Comparison of ENCODE assay signal across 8 cellular contexts in genomic region chr1:6489799-6490180, GRCh38. TPM values are rescaled to one million over a fixed set of nuclear protein-coding genes. Genes with fewer than 3 reads are reported as not detected.
DNase-seq lines count a peak whose midpoint lies in the region; ATAC-seq, FAIRE-seq and TF ChIP-seq lines count a peak whose summit lies in the region.

No MANE protein-coding gene starts in this region.

- TF ChIP-seq CTCF in A549 (IDR thresholded peaks at IDR 0.05) (peak; percentile 78), OCI-LY1 (IDR thresholded peaks at IDR 0.05; ENCODE audit: low read length) (peak; percentile 84), fibroblast of lung (conservative IDR thresholded peaks at IDR 0.05 in 1 of 2, IDR thresholded peaks at IDR 0.05 in 1 of 2; ENCODE audit: low read depth in 1 of 2, low read length in 2 of 2) (peak; percentile 75 to 85)

- H2AFZ ChIP-seq in OCI-LY1 (ENCODE audit: low read length) (no peak overlapping the region), fibroblast of lung (ENCODE audit: low read length) (peak overlapping the region; percentile 71)

- FAIRE-seq in A549 (lab: Jason Lieb, UNC), result no peak

- H3K27me3 ChIP-seq in OCI-LY1 (ENCODE audit: insufficient read depth, low read length), result peaks cover 5% of the 10 kb centered on the region
- peaks cover 5% of the 10 kb centered on the region for H3K27me3 ChIP-seq in fibroblast of lung (ENCODE audit: control insufficient read depth, insufficient read depth, low read length)

- H3K9me2 ChIP-seq in OCI-LY1 (ENCODE audit: low read depth, low read length), result no peaks in the 10 kb centered on the region

- peaks cover 11 to 21% of the 10 kb centered on the region in 2 donors for H3K27me3 Mint-ChIP-seq in natural killer cell treated with Interleukin-12 subunit alpha and Interleukin-12 subunit beta and Interleukin-15 and Interleukin-18, amount 100 ng/mL, for 72 hours

- H3K36me3 ChIP-seq in OCI-LY1 (ENCODE audit: insufficient read depth, low read length), result no peaks in the 10 kb centered on the region
- no peaks in the 10 kb centered on the region for H3K36me3 ChIP-seq in fibroblast of lung (ENCODE audit: control insufficient read depth, insufficient read depth, low read length)

- TF ChIP-seq POLR2A in A549 (IDR thresholded peaks at IDR 0.05; ENCODE audit: low read length), result 0 out of 2 replicates have a peak, but pooled peaks have one; percentile 5

- CTCF ChIA-PET in A549 (lab: Yijun Ruan, JAX), result interaction anchor here (0.6 to 4.6 kb wide), 30 partner anchors 9 to 158 kb away, joined by 3 to 54 read pairs (median 4); partner anchors contain the start of genes NOL9 and TAS1R1

- H3K27ac Mint-ChIP-seq in natural killer cell treated with Interleukin-12 subunit alpha and Interleukin-12 subunit beta and Interleukin-15 and Interleukin-18, amount 100 ng/mL, for 72 hours, result no peak overlapping the region

- H3K36me3 Mint-ChIP-seq in natural killer cell treated with Interleukin-12 subunit alpha and Interleukin-12 subunit beta and Interleukin-15 and Interleukin-18, amount 100 ng/mL, for 72 hours, result no peaks in the 10 kb centered on the region

- no peaks in the 10 kb centered on the region for H3K79me2 ChIP-seq in OCI-LY1 (ENCODE audit: insufficient read depth, low read length)
- no peaks in the 10 kb centered on the region for H3K79me2 ChIP-seq in fibroblast of lung (ENCODE audit: control insufficient read depth, insufficient read depth, low read length)

- peak overlapping the region; percentile 77 for H3K9ac ChIP-seq in OCI-LY1 (ENCODE audit: low read length)
- H3K9ac ChIP-seq in fibroblast of lung (ENCODE audit: insufficient read depth, low read length), result no peak overlapping the region

- peak overlapping the region; percentile 100 for H3K4me2 ChIP-seq in A549
- peak overlapping the region; percentile 94 for H3K4me2 ChIP-seq in OCI-LY1 (ENCODE audit: low read length)
- peak overlapping the region; percentile 92 for H3K4me2 ChIP-seq in fibroblast of lung (ENCODE audit: extremely low read depth, insufficient read depth, low read length)

- POLR2A ChIA-PET in A549 (lab: Yijun Ruan, JAX), result no interaction called here

- peak; percentile 51 to 54 for TF ChIP-seq RAD21 in A549 (conservative IDR thresholded peaks at IDR 0.05 in 1 of 2, IDR thresholded peaks at IDR 0.05 in 1 of 2)

- H3K4me3 Mint-ChIP-seq in natural killer cell treated with Interleukin-12 subunit alpha and Interleukin-12 subunit beta and Interleukin-15 and Interleukin-18, amount 100 ng/mL, for 72 hours, result peak overlapping the region; percentile 64

- H3K4me3 ChIP-seq in A549, result peak overlapping the region; percentile 94
- H3K4me3 ChIP-seq in OCI-LY1 (ENCODE audit: low read depth, low read length, poor library complexity, severe bottlenecking), result peak overlapping the region; percentile 72
- H3K4me3 ChIP-seq in fibroblast of lung (replicated peaks in 1 of 4; ENCODE audit: control extremely low read depth in 1 of 4, insufficient read depth in 1 of 4, low read depth in 3 of 4, low read length in 4 of 4), result peak overlapping the region; percentile 64 to 88 (median 77)

- peak; percentile 66 to 87 for ATAC-seq in A549
- ATAC-seq in GM18502 (IDR thresholded peaks at IDR 0.05; ENCODE audit: poor library complexity, unreplicated experiment), result peak; percentile 59
- peak; percentile 76 to 83 for ATAC-seq in natural killer cell treated with Interleukin-12 subunit alpha and Interleukin-12 subunit beta and Interleukin-15 and Interleukin-18, amount 100 ng/mL, for 72 hours
- ATAC-seq in stimulated activated naive CD8-positive, alpha-beta T cell treated with anti-CD3 and anti-CD28 coated beads, Interleukin-15, Interleukin-2, amounts not matched to agents 100 U/mL and 50 U/mL, for 24 hours, result peak; percentile 72

- no peaks in the 10 kb centered on the region for H3F3A ChIP-seq in OCI-LY1 (ENCODE audit: insufficient read depth, low read length)

- DNase-seq in A549 (ENCODE audit: low read depth in 1 of 2, low spot score in 1 of 2) (peak; percentile 66 to 77), HK-2 (ENCODE audit: unreplicated experiment) (peak; percentile 87), fibroblast of lung (ENCODE audit: low read depth in 2 of 2) (peak; percentile 61 to 70)
- DNase-seq in activated T-cell treated with anti-CD3 and anti-CD28 coated beads, Interleukin-2, amount 50 U/mL, for 48 hours, result peak; percentile 85 to 89
- DNase-seq in natural killer cell treated with Interleukin-12 subunit alpha and Interleukin-12 subunit beta and Interleukin-15 and Interleukin-18, amount 100 ng/mL, for 72 hours (ENCODE audit: low spot score), result peak; percentile 81
- peak; percentile 85 for DNase-seq in stimulated activated naive CD8-positive, alpha-beta T cell treated with anti-CD3 and anti-CD28 coated beads, Interleukin-15, Interleukin-2, amounts not matched to agents 100 U/mL and 50 U/mL, for 24 hours

- H3K27ac ChIP-seq in A549 (peak overlapping the region; percentile 99), OCI-LY1 (ENCODE audit: low read depth, low read length, poor library complexity, severe bottlenecking) (no peak overlapping the region), fibroblast of lung (ENCODE audit: insufficient read depth, low read length) (no peak overlapping the region)

- H3K4me1 ChIP-seq in A549 (peaks cover 23% of the 10 kb centered on the region), OCI-LY1 (ENCODE audit: insufficient read depth, low read length, severe bottlenecking) (peaks cover 9% of the 10 kb centered on the region), fibroblast of lung (ENCODE audit: control insufficient read depth, extremely low read depth, insufficient read depth, low read length) (no peaks in the 10 kb centered on the region)

- H4K20me1 ChIP-seq in OCI-LY1 (ENCODE audit: insufficient read depth, low read length) (no peaks in the 10 kb centered on the region), fibroblast of lung (ENCODE audit: control insufficient read depth, extremely low read depth, insufficient read depth, low read length) (no peaks in the 10 kb centered on the region)

- H3K9me3 Mint-ChIP-seq in natural killer cell treated with Interleukin-12 subunit alpha and Interleukin-12 subunit beta and Interleukin-15 and Interleukin-18, amount 100 ng/mL, for 72 hours, result no peaks in the 10 kb centered on the region

- no peak for TF ChIP-seq EP300 in A549 (IDR thresholded peaks at IDR 0.05)

- no peaks in the 10 kb centered on the region for H3K9me3 ChIP-seq in A549
- no peaks in the 10 kb centered on the region for H3K9me3 ChIP-seq in OCI-LY1 (ENCODE audit: low read length)
- H3K9me3 ChIP-seq in fibroblast of lung (ENCODE audit: control insufficient read depth, insufficient read depth, low read depth, low read length), result no peaks in the 10 kb centered on the region

- peaks cover 8 to 12% of the 10 kb centered on the region in 2 donors for H3K4me1 Mint-ChIP-seq in natural killer cell treated with Interleukin-12 subunit alpha and Interleukin-12 subunit beta and Interleukin-15 and Interleukin-18, amount 100 ng/mL, for 72 hours (ENCODE audit: low read depth in 2 of 2)

- WGBS in A549 (ENCODE audit: missing lambda C conversion rate), result 56% methylated on average over 4 of the region's 21 CpGs

TF ChIP-seq in A549, 52 proteins besides CTCF, POLR2A, EP300 and RAD21 (continues in another document):
- TF ChIP-seq HMGXB4 (CRISPR knock-in tag; IDR thresholded peaks at IDR 0.05; ENCODE audit: borderline replicate concordance) (no peak), CHD2 (IDR thresholded peaks at IDR 0.05; ENCODE audit: low read length, partially characterized antibody) (no peak), KDM5A (IDR thresholded peaks at IDR 0.05) (no peak), JUN (IDR thresholded peaks at IDR 0.05) (no peak)

RNA-seq across cellular contexts. Expression of gene PLEKHG5, which starts 1.7 kb away (rescaled TPM):
- polyA plus RNA-seq in A549 (2011; rRNA removed), result 0.75 and 0.84 TPM in 2 replicates
- 1.1 and 1.6 TPM in 2 replicates for polyA plus RNA-seq in A549 (2012; cell fraction: cytosol; rRNA removed)
- 7.2 and 9.2 TPM in 2 replicates for polyA plus RNA-seq in A549 (2012; cell fraction: nucleus; rRNA removed)
- polyA plus RNA-seq in A549 (2017; fragmentation: RNase III; extraction: RNeasy Plus Mini Kit Qiagen cat#74134 plus additional on column Dnase treatment), result 2.4 to 3.4 TPM (median 3.1 TPM) in 3 replicates
- polyA minus RNA-seq in A549 (2011; rRNA and poly(A)+ RNA removed), result 0.62 and 0.83 TPM in 2 replicates
- 1.3 and 3.3 TPM in 2 replicates for total RNA-seq in fibroblast of lung
- polyA plus RNA-seq in fibroblast of lung, result 0.42 and 0.79 TPM in 2 replicates
- polyA plus RNA-seq in fibroblast of lung (2012), result 0.98 and 2.2 TPM in 2 replicates
- polyA minus RNA-seq in fibroblast of lung (ENCODE audit: low replicate concordance), result 0.56 and 1.6 TPM in 2 replicates
- under 1 TPM; 0.33 to 0.81 TPM for total RNA-seq in natural killer cell treated with Interleukin-12 subunit alpha and Interleukin-12 subunit beta and Interleukin-15 and Interleukin-18, amount 100 ng/mL, for 72 hours

RNA-seq across cellular contexts. Expression of gene TNFRSF25, which starts 23.8 kb away (rescaled TPM):
- polyA plus RNA-seq in A549 (2011; rRNA removed), result 0.65 and 0.85 TPM in 2 replicates
- 2.1 and 2.6 TPM in 2 replicates for polyA plus RNA-seq in A549 (2012; cell fraction: cytosol; rRNA removed)
- polyA plus RNA-seq in A549 (2012; cell fraction: nucleus; rRNA removed), result 23.2 and 24.6 TPM in 2 replicates
- polyA plus RNA-seq in A549 (2017; fragmentation: RNase III; extraction: RNeasy Plus Mini Kit Qiagen cat#74134 plus additional on column Dnase treatment), result 3.0 to 4.5 TPM (median 3.4 TPM) in 3 replicates
- polyA minus RNA-seq in A549 (2011; rRNA and poly(A)+ RNA removed), result 0.04 and 0.83 TPM in 2 replicates
- 0.51 and 1.5 TPM in 2 replicates for total RNA-seq in fibroblast of lung
- 0.24 and 0.37 TPM in 2 replicates for polyA plus RNA-seq in fibroblast of lung
- 0.19 and 1.0 TPM in 2 replicates for polyA plus RNA-seq in fibroblast of lung (2012)
- 0.26 TPM in 1 of 2 replicates, not detected in the other for polyA minus RNA-seq in fibroblast of lung (ENCODE audit: low replicate concordance)
- 100 to 1,000 TPM in 1 of 2 donors, 10 to 100 TPM in 1; 83.6 to 106 TPM for total RNA-seq in natural killer cell treated with Interleukin-12 subunit alpha and Interleukin-12 subunit beta and Interleukin-15 and Interleukin-18, amount 100 ng/mL, for 72 hours

Comparison
In these comparisons a context has a peak if more than half of its experiments do, and no peak if none do; other contexts are left out.
1. H3K27ac ChIP-seq: peak in A549 (2 of 2); none in OCI-LY1 (single experiment) and fibroblast of lung (single experiment).
2. RNA of gene TNFRSF25, which starts 23.8 kb away (total RNA-seq): 83.6 to 106 TPM in natural killer cell treated with Interleukin-12 subunit alpha and Interleukin-12 subunit beta and Interleukin-15 and Interleukin-18, amount 100 ng/mL, for 72 hours; 0.51 to 1.5 TPM in fibroblast of lung; every median in the first group is over 10 times any median in the second.
3. Peak in every context shown above with its lines, with median percentiles within 50 percentile points of each other: ATAC-seq, DNase-seq, H3K4me2 ChIP-seq, H3K4me3 ChIP-seq and CTCF ChIP-seq.